18 cellular contexts compared by ENCODE assay signal in genomic region chr20:48719598-48720255, GRCh38.
DNase-seq lines count a peak whose midpoint lies in the region; ATAC-seq and TF ChIP-seq lines count a peak whose summit lies in the region.
"Had no signal": no experiment of that assay in that cellular context is flagged by ENCODE, and none has a peak within 500 bp of the region (broad histone marks: within the 10 kb centered on the region; RNA-seq: fewer than 3 reads in every experiment).

No MANE protein-coding gene starts in this region.

- no peaks in the 10 kb centered on the region for H3K27me3 Mint-ChIP-seq in T-helper 1 cell treated with Interleukin-12 subunit alpha and Interleukin-12 subunit beta and Interleukin-4 antibody, amounts not matched to agents 30 μg/mL and 1 μg/mL, for 36 hours (ENCODE audit: low read depth)
- H3K27me3 Mint-ChIP-seq in central memory CD8-positive, alpha-beta T cell: no peaks in the 10 kb centered on the region
- no peaks in the 10 kb centered on the region for H3K27me3 Mint-ChIP-seq in progenitor cell of endocrine pancreas

- H3K4me1 Mint-ChIP-seq in T-helper 1 cell treated with Interleukin-12 subunit alpha and Interleukin-12 subunit beta and Interleukin-4 antibody, amounts not matched to agents 30 μg/mL and 1 μg/mL, for 36 hours (ENCODE audit: low read depth): peaks cover 80% of the 10 kb centered on the region
- H3K4me1 Mint-ChIP-seq in central memory CD8-positive, alpha-beta T cell: peaks cover 94% of the 10 kb centered on the region
- peaks cover 7% of the 10 kb centered on the region for H3K4me1 Mint-ChIP-seq in progenitor cell of endocrine pancreas (ENCODE audit: low read depth)

- H3K4me1 ChIP-seq in Peyer's patch: peaks cover 0 to 69% (median 48%) of the 10 kb centered on the region in 4 donors

- H3K4me3 Mint-ChIP-seq in T-helper 1 cell treated with Interleukin-12 subunit alpha and Interleukin-12 subunit beta and Interleukin-4 antibody, amounts not matched to agents 30 μg/mL and 1 μg/mL, for 36 hours: peak overlapping the region; percentile 67
- H3K4me3 Mint-ChIP-seq in central memory CD8-positive, alpha-beta T cell: peak overlapping the region; percentile 57
- no peak overlapping the region for H3K4me3 Mint-ChIP-seq in progenitor cell of endocrine pancreas (ENCODE audit: low read depth)

- TF ChIP-seq POLR2A in Peyer's patch (IDR thresholded peaks at IDR 0.05): no peak

- TF ChIP-seq CTCF in Peyer's patch (IDR thresholded peaks at IDR 0.05): no peak
- no peak for TF ChIP-seq CTCF in progenitor cell of endocrine pancreas (IDR thresholded peaks at IDR 0.05; ENCODE audit: unreplicated experiment)

- DNase-seq in T-helper 1 cell (no peak), Peyer's patch (peak in 1 of 3 donors; percentile 33), progenitor cell of endocrine pancreas (ENCODE audit: low spot score, unreplicated experiment) (no peak), NCI-H1694 (lab: John Stamatoyannopoulos, UW) (no peak)
- DNase-seq in central memory CD8-positive, alpha-beta T cell (ENCODE audit: low spot score in 2 of 2): no peak
- DNase-seq in NK-92 treated with Interleukin-12 subunit alpha and Interleukin-12 subunit beta, amount 100 ng/mL, for 24 hours (lab: John Stamatoyannopoulos, UW): no peak
- DNase-seq in effector CD8-positive, alpha-beta T cell (lab: John Stamatoyannopoulos, UW): no peak
- DNase-seq: cerebellar nuclear complex, EL, islet precursor cell, mesendoderm, NCI-H1092 treated with DMSO at 0.1 percent for 48 hours, NCI-H2171 treated with DMSO at 0.1 percent for 48 hours, nucleus accumbens, Right ventricle myocardium superior had no signal

- H3K27me3 ChIP-seq in Peyer's patch: no peaks in the 10 kb centered on the region

- no peaks in the 10 kb centered on the region for H3K9me3 ChIP-seq in Peyer's patch

- no peak for ATAC-seq in central memory CD8-positive, alpha-beta T cell (replicated peaks; ENCODE audit: extremely low read depth, poor library complexity, severe bottlenecking)
- ATAC-seq: HCT116 had no signal

- H3K27ac Mint-ChIP-seq in T-helper 1 cell treated with Interleukin-12 subunit alpha and Interleukin-12 subunit beta and Interleukin-4 antibody, amounts not matched to agents 30 μg/mL and 1 μg/mL, for 36 hours: peak overlapping the region; percentile 94
- H3K27ac Mint-ChIP-seq in central memory CD8-positive, alpha-beta T cell (ENCODE audit: low read depth): peak overlapping the region; percentile 51
- peak overlapping the region; percentile 63 for H3K27ac Mint-ChIP-seq in progenitor cell of endocrine pancreas

- peaks cover 56% of the 10 kb centered on the region for H3K36me3 Mint-ChIP-seq in T-helper 1 cell treated with Interleukin-12 subunit alpha and Interleukin-12 subunit beta and Interleukin-4 antibody, amounts not matched to agents 30 μg/mL and 1 μg/mL, for 36 hours (ENCODE audit: low read depth)
- H3K36me3 Mint-ChIP-seq in central memory CD8-positive, alpha-beta T cell (ENCODE audit: insufficient read depth): peaks cover 14% of the 10 kb centered on the region
- no peaks in the 10 kb centered on the region for H3K36me3 Mint-ChIP-seq in progenitor cell of endocrine pancreas (ENCODE audit: insufficient read depth)

- H3K4me3 ChIP-seq in Peyer's patch: no peak overlapping the region

- H3K27ac ChIP-seq in Peyer's patch: peak overlapping the region in 3 of 4 donors; percentile 11 to 82 (median 37)
- H3K27ac ChIP-seq: 22Rv1 had no signal

- peaks cover 1% of the 10 kb centered on the region for H3K9me3 Mint-ChIP-seq in T-helper 1 cell treated with Interleukin-12 subunit alpha and Interleukin-12 subunit beta and Interleukin-4 antibody, amounts not matched to agents 30 μg/mL and 1 μg/mL, for 36 hours
- no peaks in the 10 kb centered on the region for H3K9me3 Mint-ChIP-seq in central memory CD8-positive, alpha-beta T cell
- no peaks in the 10 kb centered on the region for H3K9me3 Mint-ChIP-seq in progenitor cell of endocrine pancreas (ENCODE audit: low read depth)

- peaks cover 0 to 3% (median 0%) of the 10 kb centered on the region in 3 donors for H3K36me3 ChIP-seq in Peyer's patch
